ENCODE assay signal across 1 cellular context in genomic region chr11:69040581-69041260, GRCh38.
TF ChIP-seq lines count a peak whose summit lies in the region.

No MANE protein-coding gene starts in this region.

TF ChIP-seq in K562, 482 proteins besides CTCF, POLR2A, EP300 and RAD21:
- TF ChIP-seq RREB1 (CRISPR knock-in tag; IDR thresholded peaks at IDR 0.05) = no peak
- 0 out of 2 replicates have a peak, but pooled peaks have one; percentile 40 for TF ChIP-seq FOSL1 (tag; conservative IDR thresholded peaks at IDR 0.05)
- TF ChIP-seq, protein P1, sequence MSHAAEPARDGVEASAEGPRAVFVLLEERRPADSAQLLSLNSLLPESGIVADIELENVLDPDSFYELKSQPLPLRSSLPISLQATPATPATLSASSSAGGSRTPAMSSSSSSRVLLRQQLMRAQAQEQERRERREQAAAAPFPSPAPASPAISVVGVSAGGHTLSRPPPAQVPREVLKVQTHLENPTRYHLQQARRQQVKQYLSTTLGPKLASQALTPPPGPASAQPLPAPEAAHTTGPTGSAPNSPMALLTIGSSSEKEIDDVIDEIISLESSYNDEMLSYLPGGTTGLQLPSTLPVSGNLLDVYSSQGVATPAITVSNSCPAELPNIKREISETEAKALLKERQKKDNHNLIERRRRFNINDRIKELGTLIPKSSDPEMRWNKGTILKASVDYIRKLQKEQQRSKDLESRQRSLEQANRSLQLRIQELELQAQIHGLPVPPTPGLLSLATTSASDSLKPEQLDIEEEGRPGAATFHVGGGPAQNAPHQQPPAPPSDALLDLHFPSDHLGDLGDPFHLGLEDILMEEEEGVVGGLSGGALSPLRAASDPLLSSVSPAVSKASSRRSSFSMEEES (CRISPR knock-in tag; IDR thresholded peaks at IDR 0.05) = peak; percentile 47
- no peak for TF ChIP-seq LARP7 (IDR thresholded peaks at IDR 0.05)
- no peak for TF ChIP-seq ZNF75A (CRISPR knock-in tag; IDR thresholded peaks at IDR 0.05)
- no peak for TF ChIP-seq NR2F6 (CRISPR knock-in tag; IDR thresholded peaks at IDR 0.05)
- peak; percentile 51 for TF ChIP-seq JUND (IDR thresholded peaks at IDR 0.05; ENCODE audit: borderline replicate concordance, low read depth, low read length)
- no peak for TF ChIP-seq JUND (tag; IDR thresholded peaks at IDR 0.05; ENCODE audit: borderline replicate concordance, low read depth, low read length)
- TF ChIP-seq STAT5B (CRISPR knock-in tag; IDR thresholded peaks at IDR 0.05) = no peak
- TF ChIP-seq TOE1 (IDR thresholded peaks at IDR 0.05; ENCODE audit: borderline replicate concordance) = peak; percentile 19; the same call in 1 of the 2 replicates
- TF ChIP-seq TOE1 (CRISPR knock-in tag; IDR thresholded peaks at IDR 0.05; ENCODE audit: borderline replicate concordance, low read depth) = no peak
- TF ChIP-seq, protein P2, sequence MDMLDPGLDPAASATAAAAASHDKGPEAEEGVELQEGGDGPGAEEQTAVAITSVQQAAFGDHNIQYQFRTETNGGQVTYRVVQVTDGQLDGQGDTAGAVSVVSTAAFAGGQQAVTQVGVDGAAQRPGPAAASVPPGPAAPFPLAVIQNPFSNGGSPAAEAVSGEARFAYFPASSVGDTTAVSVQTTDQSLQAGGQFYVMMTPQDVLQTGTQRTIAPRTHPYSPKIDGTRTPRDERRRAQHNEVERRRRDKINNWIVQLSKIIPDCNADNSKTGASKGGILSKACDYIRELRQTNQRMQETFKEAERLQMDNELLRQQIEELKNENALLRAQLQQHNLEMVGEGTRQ (CRISPR knock-in tag; IDR thresholded peaks at IDR 0.05) = peak; percentile 31; the same call in 1 of the 2 replicates
- TF ChIP-seq ZNF274 (IDR thresholded peaks at IDR 0.05; ENCODE audit: borderline replicate concordance, low read depth, low read length) = no peak
- no peak for TF ChIP-seq ZFP1 (CRISPR knock-in tag; IDR thresholded peaks at IDR 0.05)
- no peak for TF ChIP-seq SP2 (IDR thresholded peaks at IDR 0.05; ENCODE audit: extremely low read depth, low read depth, low read length, poor library complexity, severe bottlenecking)
- TF ChIP-seq, protein P3, sequence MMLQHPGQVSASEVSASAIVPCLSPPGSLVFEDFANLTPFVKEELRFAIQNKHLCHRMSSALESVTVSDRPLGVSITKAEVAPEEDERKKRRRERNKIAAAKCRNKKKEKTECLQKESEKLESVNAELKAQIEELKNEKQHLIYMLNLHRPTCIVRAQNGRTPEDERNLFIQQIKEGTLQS (IDR thresholded peaks at IDR 0.05) = peak; percentile 52
- TF ChIP-seq, protein P3 (CRISPR knock-in tag; conservative IDR thresholded peaks at IDR 0.05) = no peak
- TF ChIP-seq KLF16 (IDR thresholded peaks at IDR 0.05) = no peak
- TF ChIP-seq RBM39 (optimal IDR thresholded peaks at IDR 0.05; ENCODE audit: low read depth, low read length) = no peak
TF ChIP-seq in K562: peak in this region for 6.
